In the genomic region with DNA sequence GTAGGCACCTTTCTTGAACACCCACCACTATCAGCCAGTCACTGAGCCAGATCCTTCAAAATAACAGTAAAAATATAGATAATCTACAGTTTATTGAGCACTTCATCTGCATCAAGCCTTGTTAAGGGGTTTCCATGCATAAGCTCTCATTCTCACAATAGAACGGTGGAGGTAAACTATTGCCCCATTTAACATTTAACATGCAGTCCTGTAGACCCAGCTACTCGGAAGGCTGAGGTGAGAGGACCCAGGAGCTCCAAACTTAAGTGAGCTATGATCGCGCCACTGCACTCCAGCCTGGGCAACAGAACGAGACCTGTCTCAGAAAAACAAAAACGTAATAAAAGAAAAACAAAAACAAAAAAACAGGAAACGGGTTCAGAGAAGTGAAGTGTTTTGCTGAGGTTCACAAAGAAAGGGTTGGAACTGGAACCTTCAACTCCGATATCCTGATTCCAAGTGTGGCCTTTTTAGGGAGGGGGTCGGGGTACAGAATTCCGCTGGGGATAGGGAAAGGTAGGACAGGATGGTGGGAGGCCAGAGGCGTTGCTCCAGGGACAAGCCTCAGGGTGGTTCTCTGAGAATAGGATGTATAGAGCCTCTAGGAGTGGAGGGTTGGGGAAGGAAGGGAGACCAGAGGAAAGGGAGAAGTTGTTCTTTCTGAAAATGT, we compare ENCODE assay signal across 1 cellular context.
TF ChIP-seq lines count a peak whose summit lies in the region.

No MANE protein-coding gene starts in this region.

TF ChIP-seq in K562, 482 proteins besides CTCF, POLR2A, EP300 and RAD21 (continued from another document):
- TF ChIP-seq, protein P1, sequence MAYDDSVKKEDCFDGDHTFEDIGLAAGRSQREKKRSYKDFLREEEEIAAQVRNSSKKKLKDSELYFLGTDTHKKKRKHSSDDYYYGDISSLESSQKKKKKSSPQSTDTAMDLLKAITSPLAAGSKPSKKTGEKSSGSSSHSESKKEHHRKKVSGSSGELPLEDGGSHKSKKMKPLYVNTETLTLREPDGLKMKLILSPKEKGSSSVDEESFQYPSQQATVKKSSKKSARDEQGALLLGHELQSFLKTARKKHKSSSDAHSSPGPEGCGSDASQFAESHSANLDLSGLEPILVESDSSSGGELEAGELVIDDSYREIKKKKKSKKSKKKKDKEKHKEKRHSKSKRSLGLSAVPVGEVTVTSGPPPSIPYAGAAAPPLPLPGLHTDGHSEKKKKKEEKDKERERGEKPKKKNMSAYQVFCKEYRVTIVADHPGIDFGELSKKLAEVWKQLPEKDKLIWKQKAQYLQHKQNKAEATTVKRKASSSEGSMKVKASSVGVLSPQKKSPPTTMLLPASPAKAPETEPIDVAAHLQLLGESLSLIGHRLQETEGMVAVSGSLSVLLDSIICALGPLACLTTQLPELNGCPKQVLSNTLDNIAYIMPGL (CRISPR knock-in tag; IDR thresholded peaks at IDR 0.05) = no peak
- TF ChIP-seq, protein P2, sequence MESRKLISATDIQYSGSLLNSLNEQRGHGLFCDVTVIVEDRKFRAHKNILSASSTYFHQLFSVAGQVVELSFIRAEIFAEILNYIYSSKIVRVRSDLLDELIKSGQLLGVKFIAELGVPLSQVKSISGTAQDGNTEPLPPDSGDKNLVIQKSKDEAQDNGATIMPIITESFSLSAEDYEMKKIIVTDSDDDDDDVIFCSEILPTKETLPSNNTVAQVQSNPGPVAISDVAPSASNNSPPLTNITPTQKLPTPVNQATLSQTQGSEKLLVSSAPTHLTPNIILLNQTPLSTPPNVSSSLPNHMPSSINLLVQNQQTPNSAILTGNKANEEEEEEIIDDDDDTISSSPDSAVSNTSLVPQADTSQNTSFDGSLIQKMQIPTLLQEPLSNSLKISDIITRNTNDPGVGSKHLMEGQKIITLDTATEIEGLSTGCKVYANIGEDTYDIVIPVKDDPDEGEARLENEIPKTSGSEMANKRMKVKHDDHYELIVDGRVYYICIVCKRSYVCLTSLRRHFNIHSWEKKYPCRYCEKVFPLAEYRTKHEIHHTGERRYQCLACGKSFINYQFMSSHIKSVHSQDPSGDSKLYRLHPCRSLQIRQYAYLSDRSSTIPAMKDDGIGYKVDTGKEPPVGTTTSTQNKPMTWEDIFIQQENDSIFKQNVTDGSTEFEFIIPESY (CRISPR knock-in tag; IDR thresholded peaks at IDR 0.05) = no peak
- TF ChIP-seq ZBED1 (IDR thresholded peaks at IDR 0.05) = no peak
- TF ChIP-seq HNRNPLL (IDR thresholded peaks at IDR 0.05; ENCODE audit: low read depth, low read length, poor library complexity, severe bottlenecking) = peak; percentile 41
- TF ChIP-seq, protein P3, sequence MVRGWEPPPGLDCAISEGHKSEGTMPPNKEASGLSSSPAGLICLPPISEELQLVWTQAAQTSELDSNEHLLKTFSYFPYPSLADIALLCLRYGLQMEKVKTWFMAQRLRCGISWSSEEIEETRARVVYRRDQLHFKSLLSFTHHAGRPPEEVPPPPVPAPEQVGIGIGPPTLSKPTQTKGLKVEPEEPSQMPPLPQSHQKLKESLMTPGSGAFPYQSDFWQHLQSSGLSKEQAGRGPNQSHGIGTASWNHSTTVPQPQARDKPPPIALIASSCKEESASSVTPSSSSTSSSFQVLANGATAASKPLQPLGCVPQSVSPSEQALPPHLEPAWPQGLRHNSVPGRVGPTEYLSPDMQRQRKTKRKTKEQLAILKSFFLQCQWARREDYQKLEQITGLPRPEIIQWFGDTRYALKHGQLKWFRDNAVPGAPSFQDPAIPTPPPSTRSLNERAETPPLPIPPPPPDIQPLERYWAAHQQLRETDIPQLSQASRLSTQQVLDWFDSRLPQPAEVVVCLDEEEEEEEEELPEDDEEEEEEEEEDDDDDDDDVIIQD (CRISPR knock-in tag; IDR thresholded peaks at IDR 0.05) = no peak
- TF ChIP-seq, protein P4, sequence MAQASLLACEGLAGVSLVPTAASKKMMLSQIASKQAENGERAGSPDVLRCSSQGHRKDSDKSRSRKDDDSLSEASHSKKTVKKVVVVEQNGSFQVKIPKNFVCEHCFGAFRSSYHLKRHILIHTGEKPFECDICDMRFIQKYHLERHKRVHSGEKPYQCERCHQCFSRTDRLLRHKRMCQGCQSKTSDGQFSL (CRISPR knock-in tag; IDR thresholded peaks at IDR 0.05) = no peak
- TF ChIP-seq, protein P4 (tag; IDR thresholded peaks at IDR 0.05) = no peak
- no peak for TF ChIP-seq HNRNPL (IDR thresholded peaks at IDR 0.05; ENCODE audit: low read depth, low read length)
- TF ChIP-seq NR2F6 (CRISPR knock-in tag; IDR thresholded peaks at IDR 0.05) = 0 out of 2 replicates have a peak, but pooled peaks have one; percentile 61
- 0 out of 2 replicates have a peak, but pooled peaks have one; percentile 50 for TF ChIP-seq TCF15 (CRISPR knock-in tag; IDR thresholded peaks at IDR 0.05)
- 0 out of 2 replicates have a peak, but pooled peaks have one; percentile 3 for TF ChIP-seq THRB (CRISPR knock-in tag; conservative IDR thresholded peaks at IDR 0.05)
TF ChIP-seq in K562: peak in this region for 35.
